ENCODE assay signal across 8 cellular contexts in the genomic region with DNA sequence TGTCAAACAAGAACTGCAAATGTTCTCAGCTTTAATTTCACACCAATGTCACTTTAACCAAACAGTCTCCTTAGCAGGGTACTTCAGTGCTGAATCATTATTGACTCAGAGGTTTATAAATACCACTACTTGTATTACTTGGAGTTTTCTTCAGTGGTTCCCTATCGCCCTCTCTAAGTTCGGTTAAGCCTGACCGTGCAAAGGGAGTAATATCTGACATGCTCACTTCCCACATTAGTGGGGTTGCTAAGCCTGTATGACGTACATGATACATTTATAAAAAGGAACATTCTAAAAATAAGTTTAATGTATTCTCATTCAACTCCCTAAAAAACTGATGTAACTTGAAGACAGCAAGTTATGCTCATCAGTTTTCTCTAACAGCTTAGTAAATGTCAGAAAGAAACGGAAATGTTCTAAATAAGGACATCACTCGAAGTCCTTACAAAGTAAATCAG.
DNase-seq lines count a peak whose midpoint lies in the region; ATAC-seq and TF ChIP-seq lines count a peak whose summit lies in the region.

No MANE protein-coding gene starts in this region.

- TF ChIP-seq EP300 in suprapubic skin (IDR thresholded peaks at IDR 0.05) = no peak

- no peak overlapping the region for H3K27ac ChIP-seq in suprapubic skin

- H3K4me3 ChIP-seq in suprapubic skin = no peak overlapping the region

- H3K9me3 ChIP-seq in suprapubic skin = no peaks in the 10 kb centered on the region

- ATAC-seq in GM19455 (IDR thresholded peaks at IDR 0.05; ENCODE audit: unreplicated experiment) (peak; percentile 96), HG03432 (IDR thresholded peaks at IDR 0.05; ENCODE audit: unreplicated experiment) (peak; percentile 97)

- no peak for TF ChIP-seq CTCF in suprapubic skin (IDR thresholded peaks at IDR 0.05)

- no peaks in the 10 kb centered on the region for H3K4me1 ChIP-seq in suprapubic skin

- 58% methylated on average over 6 of the region's 6 CpGs for WGBS in suprapubic skin

- no peak for TF ChIP-seq POLR2A in suprapubic skin (IDR thresholded peaks at IDR 0.05)

- no peaks in the 10 kb centered on the region for H3K27me3 ChIP-seq in suprapubic skin

- DNase-seq in DMS53 (lab: John Stamatoyannopoulos, UW) (peak; percentile 75), amniotic epithelial cell (ENCODE audit: low read depth) (peak; percentile 98), midbrain (lab: John Stamatoyannopoulos, UW) (peak; percentile 13), NCI-H2029 treated with DMSO at 0.1 percent for 48 hours (lab: John Stamatoyannopoulos, UW) (no peak), suprapubic skin (ENCODE audit: low spot score in 2 of 2) (no peak), mesenteric fat pad (ENCODE audit: low spot score) (no peak)

- no peaks in the 10 kb centered on the region for H3K36me3 ChIP-seq in suprapubic skin

Comparison
In these comparisons a context has a peak if more than half of its experiments do, and no peak if none do; other contexts are left out.
1. DNase-seq: peak in DMS53 (single experiment), amniotic epithelial cell (single experiment) and midbrain (single experiment); none in NCI-H2029 treated with DMSO at 0.1 percent for 48 hours (single experiment), suprapubic skin (0 of 2) and mesenteric fat pad (single experiment).